8 cellular contexts compared by ENCODE assay signal in the genomic region with DNA sequence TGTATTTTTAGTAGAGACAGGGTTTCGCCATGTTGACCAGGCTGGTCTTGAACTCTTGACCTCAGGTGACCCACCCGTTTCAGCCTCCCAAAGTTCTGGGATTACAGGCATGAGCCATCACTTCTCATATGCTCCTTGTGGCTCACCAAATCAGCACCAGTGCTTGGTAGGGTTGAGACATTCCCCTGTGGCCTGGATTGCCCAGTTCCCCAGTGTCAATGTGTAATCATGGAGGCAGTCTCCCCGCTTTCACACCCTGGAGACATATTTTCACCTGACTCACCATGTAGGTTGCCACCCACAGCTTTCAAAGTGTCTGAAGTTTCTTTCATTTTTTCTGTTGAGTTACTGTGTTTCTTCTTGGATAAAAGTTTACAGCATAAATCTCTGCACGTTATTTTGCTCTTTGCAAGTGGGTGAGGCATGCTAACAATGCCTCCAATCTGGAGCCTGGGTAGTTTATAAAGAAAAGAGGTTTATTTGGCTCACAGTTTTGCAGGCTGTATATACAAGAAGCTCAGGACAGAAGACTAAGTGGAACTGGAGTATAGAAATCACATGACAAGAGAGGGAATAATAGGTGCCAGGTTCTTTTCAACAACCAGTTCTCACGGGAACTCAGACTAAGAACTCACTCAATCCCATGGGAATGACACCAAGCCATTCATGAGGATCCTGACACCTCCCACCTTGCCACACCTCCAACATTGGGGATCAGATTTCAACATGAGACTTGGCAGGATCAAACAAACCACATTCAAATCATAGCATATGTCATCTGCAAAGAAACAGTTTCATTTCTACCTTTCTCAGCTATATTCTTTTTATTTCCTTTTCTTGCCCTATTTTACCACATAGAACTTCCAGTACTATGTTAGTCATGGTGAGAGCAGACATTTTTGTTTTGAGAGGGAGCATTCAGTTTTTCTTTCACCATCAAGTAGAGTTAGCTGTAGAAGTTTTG.
A peak's percentile ranks its signal among the peaks of the same experiment; 100 is the strongest.
DNase-seq lines count a peak whose midpoint lies in the region; ATAC-seq and TF ChIP-seq lines count a peak whose summit lies in the region.

No MANE protein-coding gene starts in this region.

- H3K4me3 ChIP-seq in brain microvascular endothelial cell (ENCODE audit: low read depth, low read length): no peak overlapping the region

- DNase-seq in NCI-H345 (lab: John Stamatoyannopoulos, UW): peak; percentile 1
- DNase-seq in NCI-H345 treated with DMSO at 0.1 percent for 48 hours (lab: John Stamatoyannopoulos, UW; ENCODE audit: unreplicated experiment): no peak
- peak; percentile 9 for DNase-seq in NCI-H1105 (lab: John Stamatoyannopoulos, UW)
- peak; percentile 46 for DNase-seq in brain microvascular endothelial cell
- peak; percentile 7 to 11 for DNase-seq in stimulated activated CD4-positive, alpha-beta T cell treated with anti-CD3 and anti-CD28 coated beads, Interleukin-4, amount 100 ng/mL, for 4 hours
- no peak for DNase-seq in UCSD-AML1 (lab: John Stamatoyannopoulos, UW; ENCODE audit: unreplicated experiment)

- H3K36me3 ChIP-seq in brain microvascular endothelial cell (replicated peaks): no peaks in the 10 kb centered on the region

- H3K27me3 ChIP-seq in brain microvascular endothelial cell (replicated peaks): no peaks in the 10 kb centered on the region

- in situ Hi-C loops in brain microvascular endothelial cell (cut with HindIII; ENCODE audit: low pct_ligation_motif_present, low sequenced_read_pairs): no loop called here

- TF ChIP-seq CTCF in brain microvascular endothelial cell (IDR thresholded peaks at IDR 0.05; ENCODE audit: low read depth, low read length, missing control alignments): no peak

- H3K27ac ChIP-seq in brain microvascular endothelial cell: no peak overlapping the region

- ATAC-seq in GM21390 (IDR thresholded peaks at IDR 0.05; ENCODE audit: unreplicated experiment): no peak
- no peak for ATAC-seq in HG02571 (IDR thresholded peaks at IDR 0.05; ENCODE audit: unreplicated experiment)

Comparison
In these comparisons a context has a peak if more than half of its experiments do, and no peak if none do; other contexts are left out.
1. DNase-seq: peak in NCI-H345 (single experiment), NCI-H1105 (single experiment), brain microvascular endothelial cell (single experiment) and stimulated activated CD4-positive, alpha-beta T cell treated with anti-CD3 and anti-CD28 coated beads, Interleukin-4, amount 100 ng/mL, for 4 hours (2 of 2); none in NCI-H345 treated with DMSO at 0.1 percent for 48 hours (single experiment) and UCSD-AML1 (single experiment).